10 cellular contexts compared by ENCODE assay signal in the genomic region with DNA sequence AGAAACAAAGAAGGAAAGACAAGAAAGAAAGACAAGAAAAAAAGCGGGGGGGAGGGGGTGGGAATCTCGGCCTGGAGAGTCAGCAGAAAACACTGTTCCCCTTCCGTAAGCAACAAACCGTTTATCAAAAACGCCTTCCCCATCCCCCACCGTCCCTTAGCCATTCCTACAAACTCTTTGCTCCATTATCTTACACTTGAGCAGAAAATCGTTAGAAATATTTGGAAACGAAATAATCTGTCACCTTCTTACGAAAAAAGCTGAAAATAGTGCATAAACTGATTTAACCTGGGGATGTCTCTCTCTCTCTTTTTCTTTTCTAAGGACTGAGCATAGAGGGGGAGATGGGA. TPM values are rescaled to one million over a fixed set of nuclear protein-coding genes. Genes with fewer than 3 reads are reported as not detected.
DNase-seq lines count a peak whose midpoint lies in the region; ATAC-seq, FAIRE-seq and TF ChIP-seq lines count a peak whose summit lies in the region.
"Had no signal": no experiment of that assay in that cellular context is flagged by ENCODE, and none has a peak within 500 bp of the region (broad histone marks: within the 10 kb centered on the region; RNA-seq: fewer than 3 reads in every experiment).

No MANE protein-coding gene starts in this region.

- no peak overlapping the region for H2AFZ ChIP-seq in HepG2 (ENCODE audit: low read length)

- 0 out of 2 replicates have a peak overlapping the region, but pooled peaks have one; percentile 85 for H3K4me2 ChIP-seq in HepG2 (ENCODE audit: low read depth, low read length)

- TF ChIP-seq EP300 in HepG2 (IDR thresholded peaks at IDR 0.05; ENCODE audit: low read depth in 2 of 2, low read length in 2 of 2), result no peak
- TF ChIP-seq EP300 in HepG2 (CRISPR knock-in tag; IDR thresholded peaks at IDR 0.05; ENCODE audit: borderline replicate concordance), result no peak

- intact Hi-C loops in HepG2 (cut with micrococcal nuclease; ENCODE audit: unreplicated experiment), result loop anchor here (5.0 kb wide), 1 partner anchor 43 kb away; no protein-coding TSS in a partner anchor
- intact Hi-C loops in right lobe of liver (cut with DNase I), result no loop called here

- H3K27me3 ChIP-seq in HepG2 (ENCODE audit: control insufficient read depth in 1 of 2, insufficient read depth in 2 of 2, low read length in 2 of 2) (no peaks in the 10 kb centered on the region; a peak in 2 of 5 replicates), right lobe of liver (no peaks in the 10 kb centered on the region), muscle layer of colon (ENCODE audit: control insufficient read depth in 1 of 2, insufficient read depth in 2 of 2, low read length in 2 of 2) (no peaks in the 10 kb centered on the region)

- WGBS in HepG2 (ENCODE audit: low lambda C conversion rate), result 89% methylated on average over 9 of the region's 9 CpGs
- WGBS in right lobe of liver (ENCODE audit: insufficient coverage, low coverage, low lambda C conversion rate, missing lambda C conversion rate), result 48% methylated on average over 9 of the region's 9 CpGs

- TF ChIP-seq POLR2A in HepG2 (IDR thresholded peaks at IDR 0.05; ENCODE audit: insufficient read depth in 1 of 2, low read depth in 2 of 2, low read length in 2 of 2) (no peak), right lobe of liver (IDR thresholded peaks at IDR 0.05) (no peak)

- no peak overlapping the region for H3K27ac ChIP-seq in HepG2 (ENCODE audit: extremely low read length, insufficient read depth, low read length)
- H3K27ac ChIP-seq in right lobe of liver, result no peak overlapping the region
- peak overlapping the region; percentile 99 for H3K27ac ChIP-seq in muscle layer of colon (ENCODE audit: low read depth, low read length)

- POLR2A ChIA-PET in HepG2 (lab: Yijun Ruan, JAX), result no interaction called here

- H3K9ac ChIP-seq in HepG2 (ENCODE audit: insufficient read depth, low read depth, low read length), result no peak overlapping the region
- H3K9ac ChIP-seq in muscle layer of colon (ENCODE audit: low read length), result peak overlapping the region; percentile 88

- in situ Hi-C loops in HepG2 (cut with HindIII; ENCODE audit: extremely low pct_ligation_motif_present, low pct_unique_long_range_greater_than_20kb) (loop anchor here (25.0 kb wide), 1 partner anchor 918 kb away; the partner anchor contains the start of gene CYB5A), astrocyte of the spinal cord (cut with HindIII; ENCODE audit: low sequenced_read_pairs) (no loop called here)

- no peak for TF ChIP-seq RAD21 in HepG2 (CRISPR knock-in tag; IDR thresholded peaks at IDR 0.05)

- H3K4me1 ChIP-seq in HepG2 (ENCODE audit: insufficient read depth, low read length), result peaks cover 21% of the 10 kb centered on the region
- H3K4me1 ChIP-seq in right lobe of liver, result peaks cover 0 to 17% (median 2%) of the 10 kb centered on the region in 4 donors
- peaks cover 18% of the 10 kb centered on the region for H3K4me1 ChIP-seq in muscle layer of colon (ENCODE audit: insufficient read depth, low read length)

- H3K36me3 ChIP-seq in HepG2 (replicated peaks in 1 of 2; ENCODE audit: control insufficient read depth in 1 of 2, insufficient read depth in 2 of 2, low read length in 2 of 2) (peaks cover 2 to 8% of the 10 kb centered on the region in 2 experiments; a peak in 3 of 5 replicates), right lobe of liver (peaks cover 0 to 8% (median 0%) of the 10 kb centered on the region in 4 donors), muscle layer of colon (ENCODE audit: insufficient read depth, low read length) (peaks cover 11% of the 10 kb centered on the region)

- H3K9me3 ChIP-seq in HepG2 (ENCODE audit: low read length) (no peaks in the 10 kb centered on the region), right lobe of liver (no peaks in the 10 kb centered on the region), muscle layer of colon (ENCODE audit: low read length) (no peaks in the 10 kb centered on the region)

- no peak for TF ChIP-seq CTCF in HepG2 (CRISPR knock-in tag; IDR thresholded peaks at IDR 0.05)
- no peak for TF ChIP-seq CTCF in right lobe of liver (IDR thresholded peaks at IDR 0.05)
- no peak for TF ChIP-seq CTCF in astrocyte of the spinal cord (IDR thresholded peaks at IDR 0.05; ENCODE audit: low read depth, low read length)

- H3K79me2 ChIP-seq in HepG2 (ENCODE audit: insufficient read depth, low read length), result peaks cover 54% of the 10 kb centered on the region

- BruUV-seq in HepG2 (replicated peaks; lab: Mats Ljungman, UMichigan), result no TSS peak

- FAIRE-seq in HepG2 (lab: Jason Lieb, UNC) (no peak), HTR-8/SVneo (lab: Jason Lieb, UNC) (no peak)

- H3K4me3 ChIP-seq in HepG2 (replicated peaks in 1 of 3; ENCODE audit: insufficient read depth in 1 of 3, low read depth in 2 of 3, low read length in 3 of 3) (no peak overlapping the region), right lobe of liver (no peak overlapping the region), astrocyte of the spinal cord (ENCODE audit: low read depth, low read length) (peak overlapping the region; percentile 90), muscle layer of colon (ENCODE audit: low read depth in 1 of 2, low read length in 2 of 2) (peak overlapping the region in 1 of 2 donors; percentile 83)

- ATAC-seq in HepG2 (no peak), right lobe of liver (no peak), HG03045 (IDR thresholded peaks at IDR 0.05; ENCODE audit: unreplicated experiment) (no peak), HG03439 (IDR thresholded peaks at IDR 0.05; ENCODE audit: unreplicated experiment) (no peak), HG02852 (IDR thresholded peaks at IDR 0.05; ENCODE audit: unreplicated experiment) (no peak)
- ATAC-seq: HCT116 had no signal

- CTCF ChIA-PET in HepG2 (lab: Yijun Ruan, JAX; ENCODE audit: low intra/inter-chr PET ratio, low total read pairs), result no interaction called here

- DNase-seq in HepG2 (ENCODE audit: low spot score), result no peak
- DNase-seq in right lobe of liver, result no peak
- peak; percentile 66 for DNase-seq in astrocyte of the spinal cord (ENCODE audit: low read depth, low spot score)
- DNase-seq in HTR-8/SVneo (ENCODE audit: insufficient read length, low spot score), result no peak
- DNase-seq: NCI-H2107 had no signal

- peaks cover 11% of the 10 kb centered on the region; the same call in 1 of the 2 replicates for H4K20me1 ChIP-seq in HepG2 (ENCODE audit: insufficient read depth, low read length)

TF ChIP-seq in HepG2, 621 proteins besides CTCF, POLR2A, EP300 and RAD21 (continues in another document):
- no peak for TF ChIP-seq HOXA9 (CRISPR knock-in tag; IDR thresholded peaks at IDR 0.05; ENCODE audit: borderline replicate concordance)
- no peak for TF ChIP-seq ZNF33A (CRISPR knock-in tag; IDR thresholded peaks at IDR 0.05; ENCODE audit: borderline replicate concordance)

RNA-seq across cellular contexts. Expression of gene PTGR3, which starts 3.2 kb away (rescaled TPM):
- total RNA-seq in HepG2 (2016; rRNA removed; fragmentation: Illumina TruSeq; extraction: Trizol), result 11.5 and 13.3 TPM in 2 replicates
- 3.0 and 3.5 TPM in 2 replicates for total RNA-seq in HepG2 (2016; cell fraction: cytosol; rRNA removed; fragmentation: Illumina TruSeq; extraction: Trizol; ENCODE audit: low read depth)
- total RNA-seq in HepG2 (2016; cell fraction: insoluble cytoplasmic fraction; rRNA removed; fragmentation: Illumina TruSeq; extraction: Trizol), result 12.0 and 13.7 TPM in 2 replicates
- 9.5 and 11.7 TPM in 2 replicates for total RNA-seq in HepG2 (2016; cell fraction: membrane; rRNA removed; fragmentation: Illumina TruSeq; extraction: Trizol)
- 6.0 and 7.5 TPM in 2 replicates for total RNA-seq in HepG2 (2016; cell fraction: nucleus; rRNA removed; fragmentation: Illumina TruSeq; extraction: Trizol)
- 23.5 and 25.3 TPM in 2 replicates for polyA plus RNA-seq in HepG2 (2011; rRNA removed)
- 17.8 and 19.5 TPM in 2 replicates for polyA plus RNA-seq in HepG2 (2011; cell fraction: cytosol; rRNA removed)
- polyA plus RNA-seq in HepG2 (2011; cell fraction: nucleus; rRNA removed), result 21.7 and 25.8 TPM in 2 replicates
- polyA plus RNA-seq in HepG2 (2012), result 16.2 and 18.2 TPM in 2 replicates
- polyA plus RNA-seq in HepG2 (2016; cell fraction: cytosol; fragmentation: Illumina TruSeq; extraction: Trizol; ENCODE audit: low read depth), result 5.8 and 8.4 TPM in 2 replicates
- polyA plus RNA-seq in HepG2 (2016; cell fraction: insoluble cytoplasmic fraction; fragmentation: Illumina TruSeq; extraction: Trizol; ENCODE audit: low read depth), result 18.6 and 22.2 TPM in 2 replicates
- 12.0 and 13.4 TPM in 2 replicates for polyA plus RNA-seq in HepG2 (2016; cell fraction: membrane; fragmentation: Illumina TruSeq; extraction: Trizol; ENCODE audit: low read depth)
- polyA plus RNA-seq in HepG2 (2016; cell fraction: nucleus; fragmentation: Illumina TruSeq; extraction: Trizol; ENCODE audit: insufficient read depth, low read depth), result 11.7 and 16.0 TPM in 2 replicates
- 91.8 and 99.6 TPM in 2 replicates for polyA minus RNA-seq in HepG2 (2011; rRNA and poly(A)+ RNA removed; ENCODE audit: low replicate concordance)
- polyA minus RNA-seq in HepG2 (2011; cell fraction: cytosol; rRNA and poly(A)+ RNA removed), result 14.5 and 19.7 TPM in 2 replicates
- polyA minus RNA-seq in HepG2 (2011; cell fraction: nucleus; rRNA and poly(A)+ RNA removed), result 23.2 and 33.2 TPM in 2 replicates
- total RNA-seq in right lobe of liver, result 10 to 100 TPM in 5 of 6 experiments, 1 to 10 TPM in 1; 9.4 to 30.1 (median 19.8) TPM

RNA-seq across cellular contexts. Expression of gene TSHZ1, which starts 4.9 kb away (rescaled TPM):
- total RNA-seq in HepG2 (2016; rRNA removed; fragmentation: Illumina TruSeq; extraction: Trizol) (2.5 and 2.6 TPM in 2 replicates), right lobe of liver (10 to 100 TPM in 2 of 6 experiments, 1 to 10 TPM in 4; 6.4 to 13.3 (median 9.6) TPM)
- total RNA-seq in HepG2 (2016; cell fraction: cytosol; rRNA removed; fragmentation: Illumina TruSeq; extraction: Trizol; ENCODE audit: low read depth), result 0.20 and 0.35 TPM in 2 replicates
- total RNA-seq in HepG2 (2016; cell fraction: insoluble cytoplasmic fraction; rRNA removed; fragmentation: Illumina TruSeq; extraction: Trizol), result 2.1 and 2.4 TPM in 2 replicates
- total RNA-seq in HepG2 (2016; cell fraction: membrane; rRNA removed; fragmentation: Illumina TruSeq; extraction: Trizol), result 1.5 and 1.6 TPM in 2 replicates
- total RNA-seq in HepG2 (2016; cell fraction: nucleus; rRNA removed; fragmentation: Illumina TruSeq; extraction: Trizol), result 2.9 and 3.6 TPM in 2 replicates
- 2.4 and 2.7 TPM in 2 replicates for polyA plus RNA-seq in HepG2 (2011; rRNA removed)
- 1.7 and 1.8 TPM in 2 replicates for polyA plus RNA-seq in HepG2 (2011; cell fraction: cytosol; rRNA removed)
- 3.2 and 3.4 TPM in 2 replicates for polyA plus RNA-seq in HepG2 (2011; cell fraction: nucleus; rRNA removed)
- 4.3 and 4.7 TPM in 2 replicates for polyA plus RNA-seq in HepG2 (2012)
- 0.17 and 0.18 TPM in 2 replicates for polyA plus RNA-seq in HepG2 (2016; cell fraction: cytosol; fragmentation: Illumina TruSeq; extraction: Trizol; ENCODE audit: low read depth)
- polyA plus RNA-seq in HepG2 (2016; cell fraction: insoluble cytoplasmic fraction; fragmentation: Illumina TruSeq; extraction: Trizol; ENCODE audit: low read depth), result 2.9 and 3.5 TPM in 2 replicates
- 0.81 and 1.0 TPM in 2 replicates for polyA plus RNA-seq in HepG2 (2016; cell fraction: membrane; fragmentation: Illumina TruSeq; extraction: Trizol; ENCODE audit: low read depth)
- polyA plus RNA-seq in HepG2 (2016; cell fraction: nucleus; fragmentation: Illumina TruSeq; extraction: Trizol; ENCODE audit: insufficient read depth, low read depth), result 3.8 and 3.9 TPM in 2 replicates
- polyA minus RNA-seq in HepG2 (2011; rRNA and poly(A)+ RNA removed; ENCODE audit: low replicate concordance), result 4.9 and 6.5 TPM in 2 replicates
- 4.2 and 4.7 TPM in 2 replicates for polyA minus RNA-seq in HepG2 (2011; cell fraction: cytosol; rRNA and poly(A)+ RNA removed)
- polyA minus RNA-seq in HepG2 (2011; cell fraction: nucleus; rRNA and poly(A)+ RNA removed), result 4.4 and 4.8 TPM in 2 replicates
